Comparison of ENCODE assay signal across 19 cellular contexts in genomic region chr14:47262801-47263200, GRCh38.
"Had no signal": no experiment of that assay in that cellular context is flagged by ENCODE, and none has a peak within 500 bp of the region (broad histone marks: within the 10 kb centered on the region; RNA-seq: fewer than 3 reads in every experiment).

No MANE protein-coding gene starts in this region.

- FAIRE-seq: kidney had no signal

- H3K4me1 Mint-ChIP-seq: immature natural killer cell; nephron progenitor cell; stimulated activated effector memory CD8-positive, alpha-beta T cell treated with anti-CD3 and anti-CD28 coated beads, Interleukin-12 subunit alpha, Interleukin-12 subunit beta, amount 100 ng/mL, for 72 hours had no signal

- H3K36me3 Mint-ChIP-seq: immature natural killer cell; naive thymus-derived CD4-positive, alpha-beta T cell; stimulated activated effector memory CD8-positive, alpha-beta T cell treated with anti-CD3 and anti-CD28 coated beads, Interleukin-12 subunit alpha, Interleukin-12 subunit beta, amount 100 ng/mL, for 72 hours had no signal

- H3K4me3 ChIP-seq: colonic mucosa, gastrocnemius medialis, prostate gland, right lobe of liver, testis, tibial nerve, upper lobe of right lung had no signal

- H3K4me1 ChIP-seq: colonic mucosa, gastrocnemius medialis, parathyroid adenoma, prostate gland, right lobe of liver, testis, tibial nerve, upper lobe of right lung had no signal

- H3K27me3 ChIP-seq: colonic mucosa, gastrocnemius medialis, right lobe of liver, testis, tibial nerve, upper lobe of right lung had no signal

- H3K27ac Mint-ChIP-seq: immature natural killer cell; naive thymus-derived CD4-positive, alpha-beta T cell; nephron progenitor cell; stimulated activated effector memory CD8-positive, alpha-beta T cell treated with anti-CD3 and anti-CD28 coated beads, Interleukin-12 subunit alpha, Interleukin-12 subunit beta, amount 100 ng/mL, for 72 hours; stimulated activated naive CD8-positive, alpha-beta T cell treated with anti-CD3 and anti-CD28 coated beads, Interleukin-15, Interleukin-2, amounts not matched to agents 100 ng/mL and 50 ng/mL, for 24 hours had no signal

- H3K9me3 ChIP-seq: colonic mucosa, gastrocnemius medialis, prostate gland, right lobe of liver, testis, tibial nerve, upper lobe of right lung had no signal

- H3K27me3 Mint-ChIP-seq: naive thymus-derived CD4-positive, alpha-beta T cell; stimulated activated naive CD8-positive, alpha-beta T cell treated with anti-CD3 and anti-CD28 coated beads, Interleukin-15, Interleukin-2, amounts not matched to agents 100 ng/mL and 50 ng/mL, for 24 hours had no signal

- DNase-seq: colonic mucosa; dermis blood vessel endothelial cell; gastrocnemius medialis; glutamatergic neuron; immature natural killer cell; kidney; naive thymus-derived CD4-positive, alpha-beta T cell; nephron progenitor cell; retina; right lobe of liver; stimulated activated CD4-positive, alpha-beta T cell treated with anti-CD3 and anti-CD28 coated beads, Interleukin-4, amount 100 ng/mL, for 1 hour; stimulated activated CD8-positive, alpha-beta memory T cell treated with anti-CD3 and anti-CD28 coated beads, Interleukin-4, amount 100 ng/mL, for 48 hours; testis; upper lobe of right lung had no signal

- H3K9ac ChIP-seq: parathyroid adenoma had no signal

- H3K4me3 Mint-ChIP-seq: immature natural killer cell; naive thymus-derived CD4-positive, alpha-beta T cell; nephron progenitor cell; stimulated activated effector memory CD8-positive, alpha-beta T cell treated with anti-CD3 and anti-CD28 coated beads, Interleukin-12 subunit alpha, Interleukin-12 subunit beta, amount 100 ng/mL, for 72 hours; stimulated activated naive CD8-positive, alpha-beta T cell treated with anti-CD3 and anti-CD28 coated beads, Interleukin-15, Interleukin-2, amounts not matched to agents 100 ng/mL and 50 ng/mL, for 24 hours had no signal

- H3K9me3 Mint-ChIP-seq: nephron progenitor cell; stimulated activated naive CD8-positive, alpha-beta T cell treated with anti-CD3 and anti-CD28 coated beads, Interleukin-15, Interleukin-2, amounts not matched to agents 100 ng/mL and 50 ng/mL, for 24 hours had no signal

- H3K27ac ChIP-seq: colonic mucosa, gastrocnemius medialis, parathyroid adenoma, prostate gland, right lobe of liver, testis, tibial nerve, upper lobe of right lung had no signal

- ATAC-seq: gastrocnemius medialis; naive thymus-derived CD4-positive, alpha-beta T cell; right lobe of liver; stimulated activated effector memory CD8-positive, alpha-beta T cell treated with anti-CD3 and anti-CD28 coated beads, Interleukin-12 subunit alpha, Interleukin-12 subunit beta, amount 100 ng/mL, for 72 hours; upper lobe of right lung had no signal

- H3K79me2 ChIP-seq: parathyroid adenoma had no signal

- H3K36me3 ChIP-seq: colonic mucosa, gastrocnemius medialis, prostate gland, right lobe of liver, tibial nerve, upper lobe of right lung had no signal

- H2AFZ ChIP-seq: parathyroid adenoma had no signal
